Comparison of ENCODE assay signal across 8 cellular contexts in the genomic region with DNA sequence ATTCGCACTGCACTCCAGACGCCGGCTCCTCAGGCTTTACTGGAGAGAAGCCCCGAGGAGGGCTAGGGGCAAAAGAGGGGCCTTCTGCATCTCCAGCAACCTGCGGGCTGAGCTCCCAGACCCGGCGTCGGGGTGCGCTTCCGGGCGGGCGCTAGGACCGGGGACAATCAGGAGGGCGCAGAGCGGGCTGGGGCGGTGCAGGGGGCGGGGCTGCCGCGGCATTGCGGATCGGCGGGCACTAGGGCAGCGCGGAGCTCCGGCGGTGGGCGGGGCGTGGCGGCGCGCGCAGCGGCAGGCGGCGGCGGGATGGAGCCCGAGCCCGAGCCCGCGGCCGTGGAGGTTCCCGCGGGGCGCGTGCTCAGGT. TPM values are rescaled to one million over a fixed set of nuclear protein-coding genes. Genes with fewer than 3 reads are reported as not detected.
DNase-seq lines count a peak whose midpoint lies in the region; ATAC-seq lines count a peak whose summit lies in the region.

TSEN54 (plus strand) TSS at position 274 of the 364 bp plus-strand sequence; CDS start at position 307, 33 bp downstream.

- peak; percentile 81 for ATAC-seq in GM19463 (IDR thresholded peaks at IDR 0.05; ENCODE audit: unreplicated experiment)

- DNase-seq in CD1c-positive myeloid dendritic cell (ENCODE audit: extremely low spot score): peak; percentile 93
- DNase-seq in HT-29 (ENCODE audit: low spot score): peak; percentile 92
- peak; percentile 77 to 94 for DNase-seq in NOMO-1 (lab: John Stamatoyannopoulos, UW; ENCODE audit: unreplicated experiment in 2 of 2)
- peak; percentile 84 for DNase-seq in effector CD8-positive, alpha-beta T cell (lab: John Stamatoyannopoulos, UW)
- peak; percentile 92 for DNase-seq in medulla oblongata (ENCODE audit: extremely low spot score)
- peak; percentile 88 for DNase-seq in stimulated activated CD8-positive, alpha-beta memory T cell treated with anti-CD3 and anti-CD28 coated beads, Interleukin-12 subunit alpha, Interleukin-12 subunit beta, amount 100 ng/mL, for 1 hour (ENCODE audit: low read depth)

- POLR2A ChIA-PET in activated CD8-positive, alpha-beta memory T cell treated with anti-CD3 and anti-CD28 coated beads for 36 hours (lab: Charles Lee): interaction anchor here (0.5 to 1.5 kb wide), 4 partner anchors 9 to 370 kb away, joined by 3 to 10 read pairs (median 6); partner anchors contain the start of genes LLGL2 and TMEM94

- CTCF ChIA-PET in activated CD8-positive, alpha-beta memory T cell treated with anti-CD3 and anti-CD28 coated beads for 36 hours (lab: Charles Lee): interaction anchor here (0.6 to 3.3 kb wide), 13 partner anchors 10 to 387 kb away, joined by 3 to 23 read pairs (median 4); partner anchors contain the start of genes LLGL2, MIF4GD and TMEM94

RNA-seq across cellular contexts. Expression of gene TSEN54, which starts in this region (rescaled TPM):
- total RNA-seq in HT-29 (2014; rRNA removed; shearing (Covaris generic)): 108 and 134 TPM in 2 replicates
- 10 to 100 TPM; 55.3 to 55.5 TPM for total RNA-seq in activated CD8-positive, alpha-beta memory T cell treated with anti-CD3 and anti-CD28 coated beads for 36 hours

Comparison
In these comparisons a context has a peak if more than half of its experiments do, and no peak if none do; other contexts are left out.
1. Peak in every context shown above with its lines: DNase-seq and ATAC-seq.